In genomic region chr1:227773558-227773957, GRCh38 we compare ENCODE assay signal across 18 cellular contexts. TPM values are rescaled to one million over a fixed set of nuclear protein-coding genes. Genes with fewer than 3 reads are reported as not detected.
"Had no signal": no experiment of that assay in that cellular context is flagged by ENCODE, and none has a peak within 500 bp of the region (broad histone marks: within the 10 kb centered on the region; RNA-seq: fewer than 3 reads in every experiment).

No MANE protein-coding gene starts in this region.

- H3K27me3 Mint-ChIP-seq: activated CD4-positive, alpha-beta T cell treated with anti-CD3 and anti-CD28 coated beads for 36 hours; activated T-cell treated with anti-CD3 and anti-CD28 coated beads, Interleukin-2, amount 50 U/mL, for 24 hours; stimulated activated memory B cell treated with anti-CD40 and anti-IgM and Interleukin-4, amounts not matched to agents 10 μg/mL and 1 μg/mL and 100 μg/mL, for 72 hours had no signal

- H3K9me3 Mint-ChIP-seq: activated T-cell treated with anti-CD3 and anti-CD28 coated beads, Interleukin-2, amount 50 U/mL, for 24 hours; mesothelial cell of epicardium; nephron; stimulated activated memory B cell treated with anti-CD40 and anti-IgM and Interleukin-4, amounts not matched to agents 10 μg/mL and 1 μg/mL and 100 μg/mL, for 72 hours had no signal

- H3K4me1 Mint-ChIP-seq: mesothelial cell of epicardium; stimulated activated memory B cell treated with anti-CD40 and anti-IgM and Interleukin-4, amounts not matched to agents 10 μg/mL and 1 μg/mL and 100 μg/mL, for 72 hours had no signal

- DNase-seq: activated CD4-positive, alpha-beta T cell treated with anti-CD3 and anti-CD28 coated beads for 36 hours; activated effector memory CD4-positive, alpha-beta T cell treated with anti-CD3 and anti-CD28 coated beads, Interleukin-2, amount 50 U/mL, for 16 hours; activated T-cell treated with anti-CD3 and anti-CD28 coated beads, Interleukin-2, amount 50 U/mL, for 24 hours; esophagus squamous epithelium; foreskin fibroblast; glutamatergic neuron; left cardiac atrium; lower lobe of right lung; occipital lobe; WERI-Rb-1 had no signal

- ATAC-seq: stimulated activated memory B cell treated with anti-CD40 and anti-IgM and Interleukin-4, amounts not matched to agents 10 μg/mL and 1 μg/mL and 100 μg/mL, for 72 hours had no signal

- H3K4me3 Mint-ChIP-seq: activated CD4-positive, alpha-beta T cell treated with anti-CD3 and anti-CD28 coated beads for 36 hours; activated T-cell treated with anti-CD3 and anti-CD28 coated beads, Interleukin-2, amount 50 U/mL, for 24 hours; mesothelial cell of epicardium; nephron; stimulated activated memory B cell treated with anti-CD40 and anti-IgM and Interleukin-4, amounts not matched to agents 10 μg/mL and 1 μg/mL and 100 μg/mL, for 72 hours had no signal

- H3K27ac Mint-ChIP-seq: mesothelial cell of epicardium; stimulated activated memory B cell treated with anti-CD40 and anti-IgM and Interleukin-4, amounts not matched to agents 10 μg/mL and 1 μg/mL and 100 μg/mL, for 72 hours had no signal

RNA-seq across cellular contexts. Expression of gene PRSS38, which starts 41.9 kb away (rescaled TPM):
- total RNA-seq: activated CD4-positive, alpha-beta T cell treated with anti-CD3 and anti-CD28 coated beads for 36 hours; aorta; breast epithelium; esophagus squamous epithelium; left cardiac atrium; lower lobe of right lung; mesothelial cell of epicardium; occipital lobe; right lobe of liver; tibial nerve had no signal
- polyA plus RNA-seq: aorta, immature natural killer cell had no signal
